In the genomic region with DNA sequence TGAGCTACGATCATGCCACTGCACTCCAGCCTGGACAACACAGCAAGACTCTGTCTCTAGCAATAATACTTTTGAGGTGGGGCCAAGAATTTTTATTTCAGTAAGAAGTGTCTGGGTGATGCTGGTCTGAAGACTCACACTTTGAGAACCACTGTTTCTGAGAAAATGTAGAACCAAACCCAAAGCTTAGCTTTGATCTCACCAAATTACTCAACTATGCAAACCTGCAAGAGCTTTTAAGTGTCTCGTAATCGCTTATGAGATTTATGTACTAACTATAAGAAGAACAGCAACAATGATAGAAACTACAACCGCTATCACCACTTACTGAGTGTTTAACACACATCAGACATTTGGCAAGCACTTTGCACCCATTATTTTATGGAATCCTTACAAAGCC, we compare ENCODE assay signal across 17 cellular contexts. TPM values are rescaled to one million over a fixed set of nuclear protein-coding genes. Genes with fewer than 3 reads are reported as not detected.
DNase-seq lines count a peak whose midpoint lies in the region; ATAC-seq and TF ChIP-seq lines count a peak whose summit lies in the region.
"Had no signal": no experiment of that assay in that cellular context is flagged by ENCODE, and none has a peak within 500 bp of the region (broad histone marks: within the 10 kb centered on the region; RNA-seq: fewer than 3 reads in every experiment).

No MANE protein-coding gene starts in this region.

- H3K36me3 ChIP-seq in endodermal cell (ENCODE audit: control insufficient read depth, insufficient read depth, low read length), result no peaks in the 10 kb centered on the region
- H3K36me3 ChIP-seq: cardiac muscle cell, suprapubic skin had no signal

- H3K4me1 ChIP-seq in endodermal cell (ENCODE audit: control insufficient read depth, insufficient read depth, low read length), result no peaks in the 10 kb centered on the region
- H3K4me1 ChIP-seq: suprapubic skin had no signal

- H3K27ac ChIP-seq in endodermal cell (ENCODE audit: low read depth, low read length), result no peak overlapping the region
- H3K27ac ChIP-seq: cardiac muscle cell, left lung, suprapubic skin had no signal

- no peaks in the 10 kb centered on the region for H3K9me3 ChIP-seq in endodermal cell (ENCODE audit: control insufficient read depth, low read length)
- H3K9me3 ChIP-seq: left lung, suprapubic skin had no signal

- H3K27me3 Mint-ChIP-seq in HFFc6 (ENCODE audit: insufficient read depth), result no peaks in the 10 kb centered on the region; the same call in 1 of the 2 replicates
- H3K27me3 Mint-ChIP-seq in activated T-helper 1 cell treated with anti-CD3 and anti-CD28 coated beads, Interleukin-12 subunit alpha, Interleukin-12 subunit beta, Interleukin-2, Interleukin-4 antibody, amounts not matched to agents 30 ng/mL and 10 ng/mL and 1 ng/mL, durations not matched to agents 14 hours and 24 hours and 36 hours (ENCODE audit: insufficient read depth), result no peaks in the 10 kb centered on the region
- no peaks in the 10 kb centered on the region for H3K27me3 Mint-ChIP-seq in natural killer cell treated with Interleukin-12 subunit alpha and Interleukin-12 subunit beta and Interleukin-15 and Interleukin-18, amount 100 ng/mL, for 72 hours
- H3K27me3 Mint-ChIP-seq in endodermal cell (ENCODE audit: insufficient read depth), result no peaks in the 10 kb centered on the region

- H3K4me3 Mint-ChIP-seq in HFFc6, result no peak overlapping the region
- H3K4me3 Mint-ChIP-seq in activated T-helper 1 cell treated with anti-CD3 and anti-CD28 coated beads, Interleukin-12 subunit alpha, Interleukin-12 subunit beta, Interleukin-2, Interleukin-4 antibody, amounts not matched to agents 30 ng/mL and 10 ng/mL and 1 ng/mL, durations not matched to agents 14 hours and 24 hours and 36 hours, result peak overlapping the region; percentile 15
- H3K4me3 Mint-ChIP-seq in natural killer cell treated with Interleukin-12 subunit alpha and Interleukin-12 subunit beta and Interleukin-15 and Interleukin-18, amount 100 ng/mL, for 72 hours, result peak overlapping the region; percentile 74
- no peak overlapping the region for H3K4me3 Mint-ChIP-seq in endodermal cell

- no peak for DNase-seq in activated CD4-positive, CD25-positive, alpha-beta regulatory T cell treated with anti-CD3 and anti-CD28 coated beads, Interleukin-2, amount 50 U/mL, for 72 hours
- no peak for DNase-seq in HFFc6
- no peak for DNase-seq in activated T-helper 1 cell treated with anti-CD3 and anti-CD28 coated beads, Interleukin-12 subunit alpha, Interleukin-12 subunit beta, Interleukin-2, Interleukin-4 antibody, amounts not matched to agents 30 ng/mL and 10 ng/mL and 1 ng/mL, durations not matched to agents 14 hours and 24 hours and 36 hours (ENCODE audit: low spot score)
- DNase-seq in natural killer cell treated with Interleukin-12 subunit alpha and Interleukin-12 subunit beta and Interleukin-15 and Interleukin-18, amount 100 ng/mL, for 72 hours (ENCODE audit: low spot score), result no peak
- no peak for DNase-seq in endodermal cell
- DNase-seq in globus pallidus (ENCODE audit: low spot score), result no peak
- DNase-seq: 8988T; effector CD4-positive, alpha-beta T cell; left lung; NCI-H1930; NCI-H748 treated with DMSO at 0.1 percent for 48 hours had no signal

- no peak overlapping the region for H3K4me3 ChIP-seq in endodermal cell (ENCODE audit: low read length)
- H3K4me3 ChIP-seq: cardiac muscle cell, left lung, suprapubic skin had no signal

- no peak overlapping the region for H3K9ac ChIP-seq in endodermal cell (ENCODE audit: extremely low read depth, low read length, poor library complexity, severe bottlenecking)

- H3K36me3 Mint-ChIP-seq in HFFc6 (ENCODE audit: low read depth) (peaks cover 32% of the 10 kb centered on the region), endodermal cell (ENCODE audit: low read depth) (no peaks in the 10 kb centered on the region)
- peaks cover 38% of the 10 kb centered on the region for H3K36me3 Mint-ChIP-seq in activated T-helper 1 cell treated with anti-CD3 and anti-CD28 coated beads, Interleukin-12 subunit alpha, Interleukin-12 subunit beta, Interleukin-2, Interleukin-4 antibody, amounts not matched to agents 30 ng/mL and 10 ng/mL and 1 ng/mL, durations not matched to agents 14 hours and 24 hours and 36 hours (ENCODE audit: low read depth)
- no peaks in the 10 kb centered on the region for H3K36me3 Mint-ChIP-seq in natural killer cell treated with Interleukin-12 subunit alpha and Interleukin-12 subunit beta and Interleukin-15 and Interleukin-18, amount 100 ng/mL, for 72 hours

- intact Hi-C loops in activated T-helper 1 cell treated with anti-CD3 and anti-CD28 coated beads, Interleukin-12 subunit alpha, Interleukin-12 subunit beta, Interleukin-2, Interleukin-4 antibody, amounts not matched to agents 30 ng/mL and 10 ng/mL and 1 ng/mL, durations not matched to agents 14 hours and 24 hours and 36 hours (cut with micrococcal nuclease), result loop anchor here (1.0 kb wide), 2 partner anchors 18 to 20 kb away; no protein-coding TSS in a partner anchor

- H3K27ac Mint-ChIP-seq in HFFc6 (peak overlapping the region; percentile 82), endodermal cell (no peak overlapping the region)
- peak overlapping the region; percentile 42 for H3K27ac Mint-ChIP-seq in activated T-helper 1 cell treated with anti-CD3 and anti-CD28 coated beads, Interleukin-12 subunit alpha, Interleukin-12 subunit beta, Interleukin-2, Interleukin-4 antibody, amounts not matched to agents 30 ng/mL and 10 ng/mL and 1 ng/mL, durations not matched to agents 14 hours and 24 hours and 36 hours
- peak overlapping the region; percentile 84 to 86 for H3K27ac Mint-ChIP-seq in natural killer cell treated with Interleukin-12 subunit alpha and Interleukin-12 subunit beta and Interleukin-15 and Interleukin-18, amount 100 ng/mL, for 72 hours

- peak; percentile 75 to 83 for ATAC-seq in activated CD4-positive, CD25-positive, alpha-beta regulatory T cell treated with anti-CD3 and anti-CD28 coated beads, Interleukin-2, amount 50 U/mL, for 24 hours
- ATAC-seq in natural killer cell treated with Interleukin-12 subunit alpha and Interleukin-12 subunit beta and Interleukin-15 and Interleukin-18, amount 100 ng/mL, for 72 hours, result peak; percentile 79 to 80
- no peak for ATAC-seq in GM21619 (IDR thresholded peaks at IDR 0.05; ENCODE audit: unreplicated experiment)

- H3K9me3 Mint-ChIP-seq in HFFc6, result no peaks in the 10 kb centered on the region
- H3K9me3 Mint-ChIP-seq in activated T-helper 1 cell treated with anti-CD3 and anti-CD28 coated beads, Interleukin-12 subunit alpha, Interleukin-12 subunit beta, Interleukin-2, Interleukin-4 antibody, amounts not matched to agents 30 ng/mL and 10 ng/mL and 1 ng/mL, durations not matched to agents 14 hours and 24 hours and 36 hours, result peaks cover 4% of the 10 kb centered on the region
- no peaks in the 10 kb centered on the region for H3K9me3 Mint-ChIP-seq in natural killer cell treated with Interleukin-12 subunit alpha and Interleukin-12 subunit beta and Interleukin-15 and Interleukin-18, amount 100 ng/mL, for 72 hours
- H3K9me3 Mint-ChIP-seq in endodermal cell, result no peaks in the 10 kb centered on the region

- 89 to 94% methylated on average over 2 to 4 of the region's 4 CpGs for WGBS in endodermal cell (ENCODE audit: insufficient coverage in 1 of 2, insufficient read length in 1 of 2), 2 experiments

- H3K27me3 ChIP-seq in endodermal cell (ENCODE audit: control insufficient read depth, insufficient read depth, low read length, poor library complexity, severe bottlenecking), result no peaks in the 10 kb centered on the region
- H3K27me3 ChIP-seq: left lung, suprapubic skin had no signal

- TF ChIP-seq CTCF in HFFc6 (IDR thresholded peaks at IDR 0.05) (no peak), endodermal cell (conservative IDR thresholded peaks at IDR 0.05) (no peak)

- H3K4me1 Mint-ChIP-seq in HFFc6 (ENCODE audit: low read depth) (peaks cover 67% of the 10 kb centered on the region), endodermal cell (peaks cover 7% of the 10 kb centered on the region)
- peaks cover 62% of the 10 kb centered on the region for H3K4me1 Mint-ChIP-seq in activated T-helper 1 cell treated with anti-CD3 and anti-CD28 coated beads, Interleukin-12 subunit alpha, Interleukin-12 subunit beta, Interleukin-2, Interleukin-4 antibody, amounts not matched to agents 30 ng/mL and 10 ng/mL and 1 ng/mL, durations not matched to agents 14 hours and 24 hours and 36 hours (ENCODE audit: low read depth)
- H3K4me1 Mint-ChIP-seq in natural killer cell treated with Interleukin-12 subunit alpha and Interleukin-12 subunit beta and Interleukin-15 and Interleukin-18, amount 100 ng/mL, for 72 hours (ENCODE audit: low read depth in 2 of 2), result peaks cover 72 to 86% of the 10 kb centered on the region in 2 donors

RNA-seq across cellular contexts. Expression of a gene that starts 29.5 kb away (rescaled TPM):
- 10 to 100 TPM; 30.7 to 37.6 (median 35.5) TPM for total RNA-seq in HFFc6 (2021; fragmentation: NEBNext Ultra II Directional; extraction: Animal tissue kit (Norgen Biotek cat#: 25700))
- 39.6 and 43.6 TPM in 2 replicates for total RNA-seq in activated T-helper 1 cell treated with anti-CD3 and anti-CD28 coated beads, Interleukin-12 subunit alpha, Interleukin-12 subunit beta, Interleukin-2, Interleukin-4 antibody, amounts not matched to agents 30 ng/mL and 10 ng/mL and 1 ng/mL, durations not matched to agents 14 hours and 24 hours and 36 hours
- 10 to 100 TPM; 42.2 to 58.0 TPM for total RNA-seq in natural killer cell treated with Interleukin-12 subunit alpha and Interleukin-12 subunit beta and Interleukin-15 and Interleukin-18, amount 100 ng/mL, for 72 hours
- under 1 TPM; 0.24 TPM for total RNA-seq in endodermal cell
- not detected for polyA plus RNA-seq in endodermal cell (2013, experiment 1 of 2)
- polyA plus RNA-seq in endodermal cell (2013, experiment 2 of 2), result not detected
- total RNA-seq: cardiac muscle cell, G401 had no signal
- polyA plus RNA-seq: cardiac muscle cell, neural cell had no signal

Comparison
In these comparisons a context has a peak if more than half of its experiments do, and no peak if none do; other contexts are left out.
1. H3K4me3 Mint-ChIP-seq: peak in activated T-helper 1 cell treated with anti-CD3 and anti-CD28 coated beads, Interleukin-12 subunit alpha, Interleukin-12 subunit beta, Interleukin-2, Interleukin-4 antibody, amounts not matched to agents 30 ng/mL and 10 ng/mL and 1 ng/mL, durations not matched to agents 14 hours and 24 hours and 36 hours (single experiment) and natural killer cell treated with Interleukin-12 subunit alpha and Interleukin-12 subunit beta and Interleukin-15 and Interleukin-18, amount 100 ng/mL, for 72 hours (single experiment); none in HFFc6 (single experiment) and endodermal cell (single experiment).
2. RNA of a gene that starts 29.5 kb away (total RNA-seq): 42.2 to 58.0 TPM in natural killer cell treated with Interleukin-12 subunit alpha and Interleukin-12 subunit beta and Interleukin-15 and Interleukin-18, amount 100 ng/mL, for 72 hours, 39.6 to 43.6 TPM in activated T-helper 1 cell treated with anti-CD3 and anti-CD28 coated beads, Interleukin-12 subunit alpha, Interleukin-12 subunit beta, Interleukin-2, Interleukin-4 antibody, amounts not matched to agents 30 ng/mL and 10 ng/mL and 1 ng/mL, durations not matched to agents 14 hours and 24 hours and 36 hours and 30.7 to 37.6 TPM in HFFc6; 0.24 TPM in endodermal cell; every median in the first group is over 10 times any median in the second.